Comparison of ENCODE assay signal across 11 cellular contexts in the genomic region with DNA sequence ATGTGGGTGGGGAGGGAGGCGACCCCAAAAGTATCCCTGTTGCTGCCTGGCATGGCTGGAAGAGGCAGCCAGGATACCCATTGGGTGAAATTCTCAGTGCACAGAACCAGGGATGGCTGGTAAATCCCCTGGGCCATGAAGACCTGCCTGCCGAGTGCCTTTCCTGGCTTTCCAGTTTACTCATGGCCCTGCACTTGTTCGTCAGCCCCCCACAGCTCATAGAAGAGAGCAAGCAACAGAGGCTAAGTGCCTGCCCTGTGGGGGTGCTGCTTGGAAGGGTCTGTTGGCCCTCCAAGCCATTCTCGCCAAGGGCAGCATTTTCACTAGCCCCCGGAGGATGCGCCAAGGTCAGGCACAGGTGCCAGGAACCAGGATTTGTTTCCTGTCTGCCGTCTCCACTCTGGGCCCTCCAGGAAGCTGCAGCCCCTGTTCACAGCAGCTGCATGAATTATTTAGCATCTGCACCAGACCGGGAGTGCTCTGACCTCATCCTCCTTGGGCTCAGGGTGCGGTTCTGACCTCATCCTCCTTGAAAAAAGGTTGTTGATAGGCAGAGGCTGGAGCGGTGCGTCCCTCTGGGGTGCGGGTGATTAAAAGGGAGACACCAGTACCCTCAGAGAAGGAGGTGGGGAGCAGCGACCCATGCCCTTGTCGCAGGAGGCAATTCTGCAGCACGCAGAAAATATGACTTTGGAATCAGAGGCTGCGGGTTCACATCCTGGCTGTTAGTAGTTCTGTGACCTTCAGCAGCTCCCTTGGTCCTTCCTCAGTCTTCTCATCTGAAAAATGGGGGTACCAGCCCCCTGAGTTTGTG. TPM values are rescaled to one million over a fixed set of nuclear protein-coding genes. Genes with fewer than 3 reads are reported as not detected.
A peak's percentile ranks its signal among the peaks of the same experiment; 100 is the strongest.
DNase-seq lines count a peak whose midpoint lies in the region; ATAC-seq, FAIRE-seq and TF ChIP-seq lines count a peak whose summit lies in the region.
"Had no signal": no experiment of that assay in that cellular context is flagged by ENCODE, and none has a peak within 500 bp of the region (broad histone marks: within the 10 kb centered on the region; RNA-seq: fewer than 3 reads in every experiment).

No MANE protein-coding gene starts in this region.

- no peaks in the 10 kb centered on the region for H3K9me3 ChIP-seq in K562 (replicated peaks; ENCODE audit: control insufficient read depth, insufficient read depth, low read depth, low read length)

- no peak overlapping the region for H3K27ac Mint-ChIP-seq in mesothelial cell of epicardium
- no peak overlapping the region for H3K27ac Mint-ChIP-seq in CD14-positive monocyte

- no peak overlapping the region for H3K9ac ChIP-seq in K562 (ENCODE audit: insufficient read depth in 1 of 2, low read depth in 2 of 2, low read length in 2 of 2)

- no peak overlapping the region for H3K4me3 ChIP-seq in H7 (ENCODE audit: insufficient read depth, low read depth, low read length)
- H3K4me3 ChIP-seq in K562 = no peak overlapping the region

- H3K27me3 Mint-ChIP-seq in mesothelial cell of epicardium (ENCODE audit: low read depth) = peaks cover 14% of the 10 kb centered on the region
- peaks cover 11 to 26% (median 12%) of the 10 kb centered on the region in 3 donors for H3K27me3 Mint-ChIP-seq in CD14-positive monocyte (ENCODE audit: low read depth in 3 of 3)

- TF ChIP-seq CTCF in K562 (IDR thresholded peaks at IDR 0.05 in 2 of 3, conservative IDR thresholded peaks at IDR 0.05 in 1 of 3; ENCODE audit: insufficient read depth in 2 of 3, low read depth in 1 of 3, low read length in 3 of 3) (no peak), mesothelial cell of epicardium (IDR thresholded peaks at IDR 0.05; ENCODE audit: unreplicated experiment) (no peak), CD14-positive monocyte (IDR thresholded peaks at IDR 0.05) (no peak)

- H3K9me3 Mint-ChIP-seq in mesothelial cell of epicardium (no peaks in the 10 kb centered on the region), CD14-positive monocyte (no peaks in the 10 kb centered on the region)

- H3K79me2 ChIP-seq in K562 (ENCODE audit: control insufficient read depth, insufficient read depth, low read length) = no peaks in the 10 kb centered on the region

- no peak overlapping the region for H3K4me2 ChIP-seq in K562 (ENCODE audit: insufficient read depth, low read length)

- no peaks in the 10 kb centered on the region for H4K20me1 ChIP-seq in K562 (replicated peaks; ENCODE audit: control insufficient read depth, insufficient read depth, low read length)

- H3K36me3 Mint-ChIP-seq in mesothelial cell of epicardium = peaks cover 4% of the 10 kb centered on the region
- H3K36me3 Mint-ChIP-seq in CD14-positive monocyte = peaks cover 0 to 2% of the 10 kb centered on the region in 2 donors

- H3K36me3 ChIP-seq in H7 (replicated peaks; ENCODE audit: control insufficient read depth, insufficient read depth, low read length) (no peaks in the 10 kb centered on the region; the same call in 1 of the 2 replicates), K562 (ENCODE audit: control insufficient read depth, insufficient read depth, low read length) (no peaks in the 10 kb centered on the region)

- H3K9me1 ChIP-seq in K562 (ENCODE audit: control insufficient read depth, insufficient read depth, low read length) = no peaks in the 10 kb centered on the region

- in situ Hi-C loops in K562 (cut with MboI) = no loop called here

- no peak for TF ChIP-seq EP300 in K562 (IDR thresholded peaks at IDR 0.05; ENCODE audit: low read length)

- DNase-seq in A172 (ENCODE audit: low spot score) (peak; percentile 55), H7 (peak; percentile 67), K562 (ENCODE audit: extremely low read depth in 1 of 4, low spot score in 3 of 4) (no peak), mesothelial cell of epicardium (ENCODE audit: low spot score in 2 of 2, unreplicated experiment in 2 of 2) (no peak), CD14-positive monocyte (ENCODE audit: low spot score) (no peak), DMS114 treated with DMSO at 0.1 percent for 48 hours (lab: John Stamatoyannopoulos, UW; ENCODE audit: unreplicated experiment) (no peak)
- DNase-seq: activated effector memory CD4-positive, alpha-beta T cell treated with anti-CD3 and anti-CD28 coated beads, Interleukin-2, amount 50 U/mL, for 16 hours; IMR-90; SIG-M5 had no signal

- H3K4me1 Mint-ChIP-seq in mesothelial cell of epicardium (peaks cover 19% of the 10 kb centered on the region), CD14-positive monocyte (peaks cover 16% of the 10 kb centered on the region)

- ATAC-seq in K562 (no peak), GM21447 (IDR thresholded peaks at IDR 0.05; ENCODE audit: unreplicated experiment) (no peak), GM19455 (IDR thresholded peaks at IDR 0.05; ENCODE audit: unreplicated experiment) (no peak)

- WGBS in K562 (ENCODE audit: insufficient coverage, low coverage, missing lambda C conversion rate) = 20% methylated on average over 16 of the region's 16 CpGs

- H2AFZ ChIP-seq in K562 (ENCODE audit: low read depth, low read length) = no peak overlapping the region

- no peak overlapping the region for H3K27ac ChIP-seq in K562 (ENCODE audit: extremely low read depth, low read depth, low read length)

- H3K27me3 ChIP-seq in H7 (ENCODE audit: control insufficient read depth, insufficient read depth, low read length) (peaks cover 18% of the 10 kb centered on the region), K562 (ENCODE audit: control insufficient read depth in 2 of 2, insufficient read depth in 2 of 2, low read length in 2 of 2) (peaks cover 3 to 37% of the 10 kb centered on the region in 2 experiments; a peak in 3 of 5 replicates)

- intact Hi-C loops in K562 (cut with micrococcal nuclease) = no loop called here
- intact Hi-C loops in CD14-positive monocyte (cut with micrococcal nuclease) = no loop called here

- H3K4me3 Mint-ChIP-seq in mesothelial cell of epicardium = peak overlapping the region; percentile 4
- H3K4me3 Mint-ChIP-seq in CD14-positive monocyte = peak overlapping the region in 1 of 2 donors; percentile 46

- POLR2A ChIA-PET in K562 (lab: Yijun Ruan, JAX) = interaction anchor here (0.6 kb wide), 2 partner anchors 8 to 297 kb away, joined by 3 to 4 read pairs; no protein-coding TSS in a partner anchor

- BruUV-seq in K562 (replicated peaks; lab: Mats Ljungman, UMichigan) = no TSS peak

- CTCF ChIA-PET in K562 (lab: Yijun Ruan, JAX; ENCODE audit: low intra/inter-chr PET ratio) = no interaction called here

- H3K4me1 ChIP-seq in K562 (replicated peaks in 1 of 2; ENCODE audit: control insufficient read depth in 2 of 2, insufficient read depth in 2 of 2, low read length in 2 of 2) = peaks cover 13 to 22% of the 10 kb centered on the region in 2 experiments; a peak in 4 of 5 replicates

- no peak for TF ChIP-seq RAD21 in K562 (CRISPR knock-in tag; conservative IDR thresholded peaks at IDR 0.05 in 1 of 2, IDR thresholded peaks at IDR 0.05 in 1 of 2)

- FAIRE-seq in K562 (lab: Jason Lieb, UNC) = no peak

- no peak for TF ChIP-seq POLR2A in K562 (conservative IDR thresholded peaks at IDR 0.05)

TF ChIP-seq in K562, 482 proteins besides CTCF, POLR2A, EP300 and RAD21 (continues in another document):
- no peak for TF ChIP-seq MED1 (CRISPR knock-in tag; IDR thresholded peaks at IDR 0.05; ENCODE audit: borderline replicate concordance)

RNA-seq across cellular contexts. Expression of a gene that starts 14.2 kb away (rescaled TPM):
- total RNA-seq in A172 (2014; rRNA removed; shearing (Covaris generic)) = not detected in 2 replicates
- total RNA-seq in H7 (2014; rRNA removed; shearing (Covaris generic)) = 0.07 and 0.48 TPM in 2 replicates
- total RNA-seq in K562 (2011; cell fraction: chromatin; rRNA removed; ENCODE audit: low replicate concordance) = 0.51 and 0.56 TPM in 2 replicates
- total RNA-seq in K562 (2011; cell fraction: nucleolus; rRNA removed) = 0.39 and 0.67 TPM in 2 replicates
- 0.44 and 0.92 TPM in 2 replicates for total RNA-seq in K562 (2011; cell fraction: nucleoplasm; rRNA removed)
- total RNA-seq in K562 (2014; rRNA removed) (0.23 and 0.49 TPM in 2 replicates), K562 (2014; rRNA removed; fragmentation: Illumina TruSeq; extraction: Trizol) (0.22 and 0.29 TPM in 2 replicates), K562 (2015; rRNA removed; fragmentation: Illumina TruSeq; extraction: Trizol) (0.76 and 0.79 TPM in 2 replicates), K562 (2021) (0.36 and 0.44 TPM in 2 replicates), mesothelial cell of epicardium (not detected in 3 replicates)
- polyA plus RNA-seq in K562 (2011; rRNA removed) (1.7 and 19.7 TPM in 2 replicates), K562 (2014; fragmentation: Illumina TruSeq; extraction: Trizol) (0.39 and 0.50 TPM in 2 replicates), K562 (2014; fragmentation: Nextera tagmentation; extraction: Ambion mirVana) (under 1 TPM in 1 of 2 experiments, not detected in 1; 0.21 TPM), K562 (2014; rRNA removed) (0.26 and 0.50 TPM in 2 replicates), CD14-positive monocyte (100 to 1,000 TPM; 212 to 222 TPM)
- polyA plus RNA-seq in K562 (2011; cell fraction: cytosol; rRNA removed) = 1.4 and 20.9 TPM in 2 replicates
- 1.1 and 15.8 TPM in 2 replicates for polyA plus RNA-seq in K562 (2011; cell fraction: nucleus; rRNA removed)
- polyA plus RNA-seq in K562 (2012) = 2.3 and 9.5 TPM in 2 replicates
- polyA minus RNA-seq in K562 (2011; rRNA and poly(A)+ RNA removed) = 0.60 and 6.1 TPM in 2 replicates
- 5.7 TPM in 1 of 2 replicates, not detected in the other for polyA minus RNA-seq in K562 (2011; cell fraction: cytosol; rRNA and poly(A)+ RNA removed)
- polyA minus RNA-seq in K562 (2011; cell fraction: nucleus; rRNA and poly(A)+ RNA removed) = 5.3 TPM in 1 of 2 replicates, not detected in the other
- total RNA-seq: IMR-90 had no signal
- polyA plus RNA-seq: IMR-90 had no signal

RNA-seq across cellular contexts. Expression of a gene that starts 20.3 kb away (rescaled TPM):
- 2.7 and 5.9 TPM in 2 replicates for total RNA-seq in A172 (2014; rRNA removed; shearing (Covaris generic))
- 35.3 and 48.8 TPM in 2 replicates for total RNA-seq in H7 (2014; rRNA removed; shearing (Covaris generic))
- 2.8 and 8.7 TPM in 2 replicates for total RNA-seq in K562 (2011; cell fraction: chromatin; rRNA removed; ENCODE audit: low replicate concordance)
- 8.9 and 15.5 TPM in 2 replicates for total RNA-seq in K562 (2011; cell fraction: nucleolus; rRNA removed)
- 4.5 and 7.9 TPM in 2 replicates for total RNA-seq in K562 (2011; cell fraction: nucleoplasm; rRNA removed)
- total RNA-seq in K562 (2014; rRNA removed) (6.5 and 7.6 TPM in 2 replicates), K562 (2014; rRNA removed; fragmentation: Illumina TruSeq; extraction: Trizol) (1.1 and 1.6 TPM in 2 replicates), K562 (2015; rRNA removed; fragmentation: Illumina TruSeq; extraction: Trizol) (4.1 and 4.4 TPM in 2 replicates), K562 (2021) (6.4 and 7.8 TPM in 2 replicates), mesothelial cell of epicardium (37.2 to 44.2 TPM (median 38.7 TPM) in 3 replicates)
- polyA plus RNA-seq in K562 (2011; rRNA removed) (9.0 and 85.5 TPM in 2 replicates), K562 (2014; fragmentation: Illumina TruSeq; extraction: Trizol) (2.1 and 4.1 TPM in 2 replicates), K562 (2014; fragmentation: Nextera tagmentation; extraction: Ambion mirVana) (under 1 TPM; 0.28 to 0.41 TPM), K562 (2014; rRNA removed) (5.9 and 9.6 TPM in 2 replicates), CD14-positive monocyte (1 to 10 TPM in 1 of 2 donors, under 1 TPM in 1; 0.47 to 1.9 TPM)
- polyA plus RNA-seq in K562 (2011; cell fraction: cytosol; rRNA removed) = 26.1 and 77.2 TPM in 2 replicates
- 13.3 and 92.4 TPM in 2 replicates for polyA plus RNA-seq in K562 (2011; cell fraction: nucleus; rRNA removed)
- polyA plus RNA-seq in K562 (2012) = 8.7 and 24.4 TPM in 2 replicates
- 4.1 and 15.3 TPM in 2 replicates for polyA minus RNA-seq in K562 (2011; rRNA and poly(A)+ RNA removed)
- polyA minus RNA-seq in K562 (2011; cell fraction: cytosol; rRNA and poly(A)+ RNA removed) = 7.9 and 36.4 TPM in 2 replicates
- polyA minus RNA-seq in K562 (2011; cell fraction: nucleus; rRNA and poly(A)+ RNA removed) = 4.0 and 28.7 TPM in 2 replicates
- total RNA-seq: IMR-90 had no signal
- polyA plus RNA-seq: IMR-90 had no signal

Comparison
In these comparisons a context has a peak if more than half of its experiments do, and no peak if none do; other contexts are left out.
1. DNase-seq: peak in A172 (single experiment) and H7 (single experiment); none in K562 (0 of 4), mesothelial cell of epicardium (0 of 2), CD14-positive monocyte (single experiment) and DMS114 treated with DMSO at 0.1 percent for 48 hours (single experiment).